ENCODE assay signal across 1 cellular context in genomic region chr15:84816694-84817460, GRCh38.
TF ChIP-seq lines count a peak whose summit lies in the region.

ALPK3 (plus strand) TSS chr15:84817356; CDS start chr15:84817453, 97 bp downstream.

TF ChIP-seq in SK-N-SH, 30 proteins besides CTCF, POLR2A, EP300 and RAD21 (continued from another document):
- TF ChIP-seq REST (IDR thresholded peaks at IDR 0.05; ENCODE audit: low read depth, low read length) = no peak
